Comparison of ENCODE assay signal across 8 cellular contexts in the genomic region with DNA sequence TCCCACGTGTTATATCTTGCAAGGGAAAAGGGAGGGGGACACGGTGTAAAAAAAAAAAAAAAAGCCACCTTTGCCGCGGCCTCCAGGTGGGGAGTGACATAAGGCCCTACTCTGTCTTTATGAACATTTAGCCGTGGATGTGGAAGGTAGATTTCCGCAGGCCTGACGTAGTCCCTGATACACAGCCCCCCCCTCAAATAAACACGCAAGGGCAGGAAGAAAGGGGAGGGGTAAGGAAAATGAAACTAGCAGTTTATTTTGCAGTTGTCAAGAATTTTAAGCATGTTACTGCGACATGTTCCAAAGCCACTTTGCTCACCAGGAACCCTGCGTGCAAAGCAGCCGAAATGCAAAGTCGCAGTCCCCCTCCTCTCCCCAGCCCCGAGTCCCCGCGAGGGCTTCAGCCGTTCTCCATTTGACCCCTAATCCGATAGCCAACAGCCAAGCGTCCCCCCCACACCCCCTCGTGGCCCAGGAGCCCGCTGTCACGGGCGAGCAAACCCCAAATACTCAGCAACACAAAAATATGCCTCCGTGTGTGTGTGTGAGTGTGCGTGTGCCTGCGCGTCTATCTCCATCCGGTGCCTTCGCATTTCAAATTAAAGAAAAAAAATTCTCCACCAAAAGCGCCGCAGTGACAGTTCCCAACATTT. TPM values are rescaled to one million over a fixed set of nuclear protein-coding genes. Genes with fewer than 3 reads are reported as not detected.
DNase-seq lines count a peak whose midpoint lies in the region; ATAC-seq, FAIRE-seq and TF ChIP-seq lines count a peak whose summit lies in the region.

No MANE protein-coding gene starts in this region.

- intact Hi-C loops in ascending aorta (cut with DNase I) (loop anchor here (2.0 to 5.0 kb wide), 2 partner anchors 27 to 264 kb away; partner anchors contain the start of gene GAA), HepG2 (cut with micrococcal nuclease; ENCODE audit: unreplicated experiment) (loop anchor here (5.0 to 10.0 kb wide), 3 partner anchors 41 to 93 kb away; partner anchors contain the start of gene CBX8)

- H3K4me1 ChIP-seq in ascending aorta (peaks cover 13 to 42% of the 10 kb centered on the region in 2 donors), HepG2 (ENCODE audit: insufficient read depth, low read length) (peaks cover 73% of the 10 kb centered on the region), thymus (ENCODE audit: control insufficient read depth, insufficient read depth, low read length) (peaks cover 47% of the 10 kb centered on the region)

- H3K9ac ChIP-seq in HepG2 (ENCODE audit: insufficient read depth, low read depth, low read length) = peak overlapping the region; percentile 79

- POLR2A ChIA-PET in HepG2 (lab: Yijun Ruan, JAX) = interaction anchor here (0.8 to 11.1 kb wide), 25 partner anchors 8 to 858 kb away, joined by 3 to 333 read pairs (median 10); partner anchors contain the start of genes CBX2 and CBX8

- no peak for TF ChIP-seq RAD21 in HepG2 (CRISPR knock-in tag; IDR thresholded peaks at IDR 0.05)

- FAIRE-seq in HepG2 (lab: Jason Lieb, UNC) = peak; percentile 4

- no peaks in the 10 kb centered on the region for H3K9me3 ChIP-seq in ascending aorta
- H3K9me3 ChIP-seq in HepG2 (ENCODE audit: low read length) = no peaks in the 10 kb centered on the region
- no peaks in the 10 kb centered on the region for H3K9me3 ChIP-seq in thymus (ENCODE audit: control insufficient read depth)

- TF ChIP-seq CTCF in AG09309 (IDR thresholded peaks at IDR 0.05; ENCODE audit: control insufficient read depth, insufficient read depth, low read depth, low read length, missing control alignments) (no peak), ascending aorta (IDR thresholded peaks at IDR 0.05) (no peak), HepG2 (CRISPR knock-in tag; IDR thresholded peaks at IDR 0.05) (no peak)

- TSS peak; percentile 59 for BruUV-seq in HepG2 (replicated peaks; lab: Mats Ljungman, UMichigan)

- in situ Hi-C loops in HepG2 (cut with HindIII; ENCODE audit: extremely low pct_ligation_motif_present, low pct_unique_long_range_greater_than_20kb) = loop anchor here (5.0 kb wide), 1 partner anchor 154 kb away; no protein-coding TSS in a partner anchor

- DNase-seq in AG09309 (ENCODE audit: low read depth) = no peak
- DNase-seq in Kasumi-1 (lab: John Stamatoyannopoulos, UW) = peak; percentile 32 to 68
- no peak for DNase-seq in ascending aorta (ENCODE audit: low spot score in 2 of 2)
- no peak for DNase-seq in HepG2 (ENCODE audit: low spot score)
- DNase-seq in middle frontal gyrus (ENCODE audit: extremely low spot score, low spot score) = no peak
- no peak for DNase-seq in hippocampal formation (lab: John Stamatoyannopoulos, UW)

- H3K79me2 ChIP-seq in HepG2 (ENCODE audit: insufficient read depth, low read length) = peaks cover 39% of the 10 kb centered on the region

- peak overlapping the region; percentile 97 for H3K4me2 ChIP-seq in HepG2 (ENCODE audit: low read depth, low read length)

- TF ChIP-seq EP300 in HepG2 (IDR thresholded peaks at IDR 0.05; ENCODE audit: low read depth in 2 of 2, low read length in 2 of 2) (no peak), HepG2 (CRISPR knock-in tag; IDR thresholded peaks at IDR 0.05; ENCODE audit: borderline replicate concordance) (no peak)

- peaks cover 44% of the 10 kb centered on the region for H4K20me1 ChIP-seq in HepG2 (ENCODE audit: insufficient read depth, low read length)

- peaks cover 20 to 21% of the 10 kb centered on the region in 2 donors for H3K36me3 ChIP-seq in ascending aorta
- peaks cover 11 to 12% of the 10 kb centered on the region in 2 experiments for H3K36me3 ChIP-seq in HepG2 (replicated peaks in 1 of 2; ENCODE audit: control insufficient read depth in 1 of 2, insufficient read depth in 2 of 2, low read length in 2 of 2)
- H3K36me3 ChIP-seq in thymus (ENCODE audit: control insufficient read depth, insufficient read depth) = peaks cover 22% of the 10 kb centered on the region

- TF ChIP-seq POLR2A in HepG2 (IDR thresholded peaks at IDR 0.05; ENCODE audit: insufficient read depth in 1 of 2, low read depth in 2 of 2, low read length in 2 of 2) = no peak

- H3K27ac ChIP-seq in ascending aorta = peak overlapping the region; percentile 85 to 88
- H3K27ac ChIP-seq in HepG2 (ENCODE audit: extremely low read length, insufficient read depth, low read length) = peak overlapping the region; percentile 71
- peak overlapping the region; percentile 97 for H3K27ac ChIP-seq in thymus (ENCODE audit: low read depth)

- ATAC-seq in HepG2 = no peak
- ATAC-seq in GM21381 (IDR thresholded peaks at IDR 0.05; ENCODE audit: unreplicated experiment) = no peak

- CTCF ChIA-PET in HepG2 (lab: Yijun Ruan, JAX; ENCODE audit: low intra/inter-chr PET ratio, low total read pairs) = interaction anchor here (1.5 kb wide), 1 partner anchor 27 kb away, joined by 5 read pairs; no protein-coding TSS in a partner anchor

- H3K4me3 ChIP-seq in AG09309 (ENCODE audit: control insufficient read depth, low read depth, low read length) = peak overlapping the region; percentile 81
- H3K4me3 ChIP-seq in ascending aorta = peak overlapping the region; percentile 74 to 91
- peak overlapping the region; percentile 77 to 100 (median 87) for H3K4me3 ChIP-seq in HepG2 (replicated peaks in 1 of 3; ENCODE audit: insufficient read depth in 1 of 3, low read depth in 2 of 3, low read length in 3 of 3)
- H3K4me3 ChIP-seq in thymus (ENCODE audit: low read length) = peak overlapping the region; percentile 84

- WGBS in HepG2 (ENCODE audit: low lambda C conversion rate) = 1% methylated on average over 26 of the region's 30 CpGs
- under 1% methylated on average over 30 of the region's 30 CpGs for WGBS in thymus

- peaks cover 26% of the 10 kb centered on the region for H3K27me3 ChIP-seq in ascending aorta
- no peaks in the 10 kb centered on the region; a peak in 1 of 5 replicates for H3K27me3 ChIP-seq in HepG2 (ENCODE audit: control insufficient read depth in 1 of 2, insufficient read depth in 2 of 2, low read length in 2 of 2)
- peaks cover 35% of the 10 kb centered on the region for H3K27me3 ChIP-seq in thymus (ENCODE audit: control insufficient read depth, insufficient read depth)

- H2AFZ ChIP-seq in HepG2 (ENCODE audit: low read length) = no peak overlapping the region

TF ChIP-seq in HepG2, 621 proteins besides CTCF, POLR2A, EP300 and RAD21 (continues in another document):
- TF ChIP-seq MTF1 (CRISPR knock-in tag; IDR thresholded peaks at IDR 0.05) = no peak
- TF ChIP-seq, protein P1, sequence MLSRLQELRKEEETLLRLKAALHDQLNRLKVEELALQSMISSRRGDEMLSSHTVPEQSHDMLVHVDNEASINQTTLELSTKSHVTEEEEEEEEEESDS (CRISPR knock-in tag; IDR thresholded peaks at IDR 0.05; ENCODE audit: borderline replicate concordance) = no peak
- TF ChIP-seq SPEN (CRISPR knock-in tag; IDR thresholded peaks at IDR 0.05; ENCODE audit: low read depth) = no peak

RNA-seq across cellular contexts. Expression of gene CBX4, which starts 1.2 kb away (rescaled TPM):
- total RNA-seq in ascending aorta (25.7 TPM), HepG2 (2016; rRNA removed; fragmentation: Illumina TruSeq; extraction: Trizol) (17.1 and 25.8 TPM in 2 replicates)
- total RNA-seq in HepG2 (2016; cell fraction: cytosol; rRNA removed; fragmentation: Illumina TruSeq; extraction: Trizol; ENCODE audit: low read depth) = 4.7 and 4.8 TPM in 2 replicates
- total RNA-seq in HepG2 (2016; cell fraction: insoluble cytoplasmic fraction; rRNA removed; fragmentation: Illumina TruSeq; extraction: Trizol) = 17.7 and 25.2 TPM in 2 replicates
- 13.9 and 15.1 TPM in 2 replicates for total RNA-seq in HepG2 (2016; cell fraction: membrane; rRNA removed; fragmentation: Illumina TruSeq; extraction: Trizol)
- 18.5 and 22.8 TPM in 2 replicates for total RNA-seq in HepG2 (2016; cell fraction: nucleus; rRNA removed; fragmentation: Illumina TruSeq; extraction: Trizol)
- polyA plus RNA-seq in HepG2 (2011; rRNA removed) (50.8 and 61.1 TPM in 2 replicates), thymus (32.1 TPM)
- polyA plus RNA-seq in HepG2 (2011; cell fraction: cytosol; rRNA removed) = 31.1 and 45.6 TPM in 2 replicates
- polyA plus RNA-seq in HepG2 (2011; cell fraction: nucleus; rRNA removed) = 117 and 122 TPM in 2 replicates
- 27.9 and 32.4 TPM in 2 replicates for polyA plus RNA-seq in HepG2 (2012)
- polyA plus RNA-seq in HepG2 (2016; cell fraction: cytosol; fragmentation: Illumina TruSeq; extraction: Trizol; ENCODE audit: low read depth) = 3.7 and 4.2 TPM in 2 replicates
- polyA plus RNA-seq in HepG2 (2016; cell fraction: insoluble cytoplasmic fraction; fragmentation: Illumina TruSeq; extraction: Trizol; ENCODE audit: low read depth) = 29.4 and 33.0 TPM in 2 replicates
- 11.7 and 12.5 TPM in 2 replicates for polyA plus RNA-seq in HepG2 (2016; cell fraction: membrane; fragmentation: Illumina TruSeq; extraction: Trizol; ENCODE audit: low read depth)
- polyA plus RNA-seq in HepG2 (2016; cell fraction: nucleus; fragmentation: Illumina TruSeq; extraction: Trizol; ENCODE audit: insufficient read depth, low read depth) = 60.4 and 60.8 TPM in 2 replicates
- 17.1 and 51.0 TPM in 2 replicates for polyA minus RNA-seq in HepG2 (2011; rRNA and poly(A)+ RNA removed; ENCODE audit: low replicate concordance)
- polyA minus RNA-seq in HepG2 (2011; cell fraction: cytosol; rRNA and poly(A)+ RNA removed) = 33.1 and 38.6 TPM in 2 replicates
- 17.8 and 25.2 TPM in 2 replicates for polyA minus RNA-seq in HepG2 (2011; cell fraction: nucleus; rRNA and poly(A)+ RNA removed)

RNA-seq across cellular contexts. Expression of gene CBX8, which starts 41.1 kb away (rescaled TPM):
- 1.1 TPM for total RNA-seq in ascending aorta
- total RNA-seq in HepG2 (2016; rRNA removed; fragmentation: Illumina TruSeq; extraction: Trizol) = 12.0 and 12.6 TPM in 2 replicates
- 1.3 and 2.4 TPM in 2 replicates for total RNA-seq in HepG2 (2016; cell fraction: cytosol; rRNA removed; fragmentation: Illumina TruSeq; extraction: Trizol; ENCODE audit: low read depth)
- 12.8 and 13.5 TPM in 2 replicates for total RNA-seq in HepG2 (2016; cell fraction: insoluble cytoplasmic fraction; rRNA removed; fragmentation: Illumina TruSeq; extraction: Trizol)
- 4.8 and 5.6 TPM in 2 replicates for total RNA-seq in HepG2 (2016; cell fraction: membrane; rRNA removed; fragmentation: Illumina TruSeq; extraction: Trizol)
- total RNA-seq in HepG2 (2016; cell fraction: nucleus; rRNA removed; fragmentation: Illumina TruSeq; extraction: Trizol) = 5.7 and 8.6 TPM in 2 replicates
- polyA plus RNA-seq in HepG2 (2011; rRNA removed) = 0.34 and 0.76 TPM in 2 replicates
- polyA plus RNA-seq in HepG2 (2011; cell fraction: cytosol; rRNA removed) = 0.72 and 0.99 TPM in 2 replicates
- polyA plus RNA-seq in HepG2 (2011; cell fraction: nucleus; rRNA removed) = 3.4 and 5.0 TPM in 2 replicates
- polyA plus RNA-seq in HepG2 (2012) = 7.4 and 7.7 TPM in 2 replicates
- polyA plus RNA-seq in HepG2 (2016; cell fraction: cytosol; fragmentation: Illumina TruSeq; extraction: Trizol; ENCODE audit: low read depth) = 0.54 and 0.80 TPM in 2 replicates
- polyA plus RNA-seq in HepG2 (2016; cell fraction: insoluble cytoplasmic fraction; fragmentation: Illumina TruSeq; extraction: Trizol; ENCODE audit: low read depth) = 10.9 and 11.0 TPM in 2 replicates
- polyA plus RNA-seq in HepG2 (2016; cell fraction: membrane; fragmentation: Illumina TruSeq; extraction: Trizol; ENCODE audit: low read depth) = 1.4 TPM in 2 replicates
- 15.7 and 18.7 TPM in 2 replicates for polyA plus RNA-seq in HepG2 (2016; cell fraction: nucleus; fragmentation: Illumina TruSeq; extraction: Trizol; ENCODE audit: insufficient read depth, low read depth)
- polyA minus RNA-seq in HepG2 (2011; rRNA and poly(A)+ RNA removed; ENCODE audit: low replicate concordance) = 1.2 and 1.6 TPM in 2 replicates
- 1.8 and 1.9 TPM in 2 replicates for polyA minus RNA-seq in HepG2 (2011; cell fraction: cytosol; rRNA and poly(A)+ RNA removed)
- polyA minus RNA-seq in HepG2 (2011; cell fraction: nucleus; rRNA and poly(A)+ RNA removed) = 0.77 and 0.87 TPM in 2 replicates
- 12.8 TPM for polyA plus RNA-seq in thymus

Comparison
In these comparisons a context has a peak if more than half of its experiments do, and no peak if none do; other contexts are left out.
1. DNase-seq: peak in Kasumi-1 (2 of 2); none in AG09309 (single experiment), ascending aorta (0 of 2), HepG2 (single experiment), middle frontal gyrus (single experiment) and hippocampal formation (0 of 2).
2. Peak in every context shown above with its lines, with median percentiles within 50 percentile points of each other: H3K4me3 ChIP-seq and H3K27ac ChIP-seq.